Comparison of ENCODE assay signal across 21 cellular contexts in the genomic region with DNA sequence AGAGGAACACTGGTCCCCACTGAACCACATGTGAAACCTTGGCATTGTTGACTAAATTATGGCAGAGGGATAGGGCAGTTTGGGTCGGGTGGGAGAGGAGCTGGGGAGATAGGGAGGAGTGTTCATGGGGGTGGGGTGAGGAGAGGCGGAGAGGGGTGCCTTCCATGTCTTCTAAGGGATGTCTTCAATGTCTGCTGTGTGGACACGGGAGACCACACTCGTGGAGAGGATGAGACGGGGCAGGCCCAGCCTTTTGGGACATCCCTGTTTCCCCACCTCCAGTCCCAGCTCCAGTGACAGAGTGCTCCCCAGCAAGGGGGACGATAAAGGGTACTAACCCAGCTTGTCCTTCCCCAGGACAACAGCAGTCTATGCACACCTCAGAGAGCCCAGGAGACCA.
"Had no signal": no experiment of that assay in that cellular context is flagged by ENCODE, and none has a peak within 500 bp of the region (broad histone marks: within the 10 kb centered on the region; RNA-seq: fewer than 3 reads in every experiment).

No MANE protein-coding gene starts in this region.

- H3K27me3 ChIP-seq: esophagus squamous epithelium, gastrocnemius medialis, left lung had no signal

- H3K27ac Mint-ChIP-seq: dendritic cell treated with granulocyte-macrophage colony-stimulating factor and Interleukin-4, amounts not matched to agents 40 ng/mL and 50 ng/mL, for 4 days; effector memory CD8-positive, alpha-beta T cell had no signal

- H3K9me3 ChIP-seq: esophagus squamous epithelium, gastrocnemius medialis, heart right ventricle, left lung, lower lobe of right lung had no signal

- H3K9me3 Mint-ChIP-seq: dendritic cell treated with granulocyte-macrophage colony-stimulating factor and Interleukin-4, amounts not matched to agents 40 ng/mL and 50 ng/mL, for 4 days; effector memory CD8-positive, alpha-beta T cell had no signal

- H3K4me1 ChIP-seq: esophagus squamous epithelium, left lung had no signal

- H3K27ac ChIP-seq: epithelial cell of prostate, esophagus squamous epithelium, gastrocnemius medialis, heart right ventricle, left lung, lower lobe of right lung had no signal

- H3K4me3 Mint-ChIP-seq: dendritic cell treated with granulocyte-macrophage colony-stimulating factor and Interleukin-4, amounts not matched to agents 40 ng/mL and 50 ng/mL, for 4 days; effector memory CD8-positive, alpha-beta T cell had no signal

- DNase-seq: cerebellar nuclear complex; cortex of kidney; effector CD8-positive, alpha-beta T cell; effector memory CD8-positive, alpha-beta T cell; erythroblast; esophagus squamous epithelium; foreskin fibroblast; foreskin melanocyte; gastrocnemius medialis; glutamatergic neuron; head of caudate nucleus; heart right ventricle; hippocampal formation; left cardiac atrium; left lung; left ventricle myocardium superior; lower lobe of right lung; mesenchymal stem cell; midbrain had no signal

- H3K4me3 ChIP-seq: esophagus squamous epithelium, gastrocnemius medialis, heart right ventricle, left lung, lower lobe of right lung had no signal

- ATAC-seq: effector memory CD8-positive, alpha-beta T cell; gastrocnemius medialis; heart right ventricle; left cardiac atrium; left lung; left ventricle myocardium superior; lower lobe of right lung had no signal

- H3K36me3 ChIP-seq: esophagus squamous epithelium, gastrocnemius medialis, heart right ventricle, left lung, lower lobe of right lung had no signal
